Comparison of ENCODE assay signal across 15 cellular contexts in genomic region chr17:47708864-47709541, GRCh38. TPM values are rescaled to one million over a fixed set of nuclear protein-coding genes. Genes with fewer than 3 reads are reported as not detected.
A peak's percentile ranks its signal among the peaks of the same experiment; 100 is the strongest.
DNase-seq lines count a peak whose midpoint lies in the region; ATAC-seq and TF ChIP-seq lines count a peak whose summit lies in the region.
"Had no signal": no experiment of that assay in that cellular context is flagged by ENCODE, and none has a peak within 500 bp of the region (broad histone marks: within the 10 kb centered on the region; RNA-seq: fewer than 3 reads in every experiment).

No MANE protein-coding gene starts in this region.

- H3K27ac ChIP-seq in fibroblast of lung (ENCODE audit: insufficient read depth, low read length) (no peak overlapping the region), thoracic aorta (no peak overlapping the region)
- H3K27ac ChIP-seq: gastrocnemius medialis, prostate gland had no signal

- ATAC-seq in thoracic aorta (ENCODE audit: insufficient number of reproducible peaks, low FRiP score, low read depth) (no peak), GM21576 (IDR thresholded peaks at IDR 0.05; ENCODE audit: unreplicated experiment) (no peak)
- ATAC-seq: gastrocnemius medialis had no signal

- H3K36me3 ChIP-seq in fibroblast of lung (ENCODE audit: control insufficient read depth, insufficient read depth, low read length) (no peaks in the 10 kb centered on the region), thoracic aorta (peaks cover 4% of the 10 kb centered on the region)

- DNase-seq in RPMI7951 (ENCODE audit: low read depth) (peak; percentile 22), fibroblast of lung (ENCODE audit: low read depth in 2 of 2) (peak; percentile 48 to 63), left kidney (ENCODE audit: low read depth, low spot score) (peak; percentile 71), thoracic aorta (ENCODE audit: low spot score) (no peak), GM10266 (ENCODE audit: extremely low spot score) (no peak)
- DNase-seq in activated CD4-positive, alpha-beta T cell treated with anti-CD3 and anti-CD28 coated beads for 1 hour, result no peak
- no peak for DNase-seq in activated naive CD4-positive, alpha-beta T cell treated with anti-CD3 and anti-CD28 coated beads, Interleukin-2, amount 50 U/mL, for 16 hours
- DNase-seq: activated naive CD4-positive, alpha-beta T cell treated with anti-CD3 and anti-CD28 coated beads, Interleukin-2, amount 10 ng/mL, durations not matched to agents 7 days and 5 days; gastrocnemius medialis; mesenchymal stem cell; NCI-H1048; RPMI8226 had no signal

- no peaks in the 10 kb centered on the region for H3K79me2 ChIP-seq in fibroblast of lung (ENCODE audit: control insufficient read depth, insufficient read depth, low read length)

- peak overlapping the region in 1 of 4 experiments; percentile 20 for H3K4me3 ChIP-seq in fibroblast of lung (replicated peaks in 1 of 4; ENCODE audit: control extremely low read depth in 1 of 4, insufficient read depth in 1 of 4, low read depth in 3 of 4, low read length in 4 of 4)
- peak overlapping the region; percentile 41 for H3K4me3 ChIP-seq in thoracic aorta
- H3K4me3 ChIP-seq: gastrocnemius medialis had no signal

- TF ChIP-seq CTCF in fibroblast of lung (conservative IDR thresholded peaks at IDR 0.05 in 1 of 2, IDR thresholded peaks at IDR 0.05 in 1 of 2; ENCODE audit: low read depth in 1 of 2, low read length in 2 of 2) (no peak), thoracic aorta (IDR thresholded peaks at IDR 0.05) (no peak), GM10266 (IDR thresholded peaks at IDR 0.05; ENCODE audit: control insufficient read depth, insufficient read depth, low read depth, missing control alignments) (no peak)

- H2AFZ ChIP-seq in fibroblast of lung (ENCODE audit: low read length), result no peak overlapping the region

- H3K4me2 ChIP-seq in fibroblast of lung (ENCODE audit: extremely low read depth, insufficient read depth, low read length), result no peak overlapping the region

- H3K4me1 ChIP-seq in fibroblast of lung (ENCODE audit: control insufficient read depth, extremely low read depth, insufficient read depth, low read length) (peaks cover 3% of the 10 kb centered on the region), thoracic aorta (ENCODE audit: control insufficient read depth in 1 of 2, low read depth in 2 of 2) (peaks cover 0 to 25% of the 10 kb centered on the region in 2 donors)
- H3K4me1 ChIP-seq: prostate gland had no signal

- H3K9ac ChIP-seq in fibroblast of lung (ENCODE audit: insufficient read depth, low read length), result no peak overlapping the region

- H3K27me3 ChIP-seq in fibroblast of lung (ENCODE audit: control insufficient read depth, insufficient read depth, low read length) (peaks cover 13% of the 10 kb centered on the region), thoracic aorta (replicated peaks; ENCODE audit: insufficient read depth) (no peaks in the 10 kb centered on the region)

- H3K9me3 ChIP-seq in fibroblast of lung (ENCODE audit: control insufficient read depth, insufficient read depth, low read depth, low read length) (no peaks in the 10 kb centered on the region), thoracic aorta (no peaks in the 10 kb centered on the region)
- H3K9me3 ChIP-seq: gastrocnemius medialis, prostate gland had no signal

- no peaks in the 10 kb centered on the region for H4K20me1 ChIP-seq in fibroblast of lung (ENCODE audit: control insufficient read depth, extremely low read depth, insufficient read depth, low read length)

RNA-seq across cellular contexts. Expression of gene TBKBP1, which starts 15.0 kb away (rescaled TPM):
- total RNA-seq in RPMI7951 (2014; rRNA removed; shearing (Covaris generic)), result 0.48 and 1.3 TPM in 2 replicates
- total RNA-seq in fibroblast of lung (11.3 and 11.6 TPM in 2 replicates), thoracic aorta (10 to 100 TPM in 1 of 2 donors, 1 to 10 TPM in 1; 8.8 to 19.1 TPM)
- polyA plus RNA-seq in fibroblast of lung, result 4.6 and 5.3 TPM in 2 replicates
- polyA plus RNA-seq in fibroblast of lung (2012), result 7.6 and 8.0 TPM in 2 replicates
- 8.3 and 8.6 TPM in 2 replicates for polyA minus RNA-seq in fibroblast of lung (ENCODE audit: low replicate concordance)

RNA-seq across cellular contexts. Expression of gene TBX21, which starts 24.0 kb away (rescaled TPM):
- total RNA-seq in RPMI7951 (2014; rRNA removed; shearing (Covaris generic)), result not detected in 2 replicates
- total RNA-seq in fibroblast of lung (not detected in 2 replicates), thoracic aorta (1 to 10 TPM in 1 of 2 donors, not detected in 1; 1.8 TPM)
- not detected in 2 replicates for polyA plus RNA-seq in fibroblast of lung
- not detected in 2 replicates for polyA plus RNA-seq in fibroblast of lung (2012)
- not detected in 2 replicates for polyA minus RNA-seq in fibroblast of lung (ENCODE audit: low replicate concordance)
- total RNA-seq: NCI-H460 had no signal

RNA-seq across cellular contexts. Expression of gene KPNB1, which starts 59.3 kb away (rescaled TPM):
- 237 and 268 TPM in 2 replicates for total RNA-seq in RPMI7951 (2014; rRNA removed; shearing (Covaris generic))
- 209 and 267 TPM in 2 replicates for total RNA-seq in fibroblast of lung
- 253 and 361 TPM in 2 replicates for polyA plus RNA-seq in fibroblast of lung
- 281 and 332 TPM in 2 replicates for polyA plus RNA-seq in fibroblast of lung (2012)
- polyA minus RNA-seq in fibroblast of lung (ENCODE audit: low replicate concordance), result 632 and 647 TPM in 2 replicates
- 100 to 1,000 TPM; 199 to 223 TPM for total RNA-seq in thoracic aorta

Comparison
In these comparisons a context has a peak if more than half of its experiments do, and no peak if none do; other contexts are left out.
1. DNase-seq: peak in RPMI7951 (single experiment), fibroblast of lung (2 of 2) and left kidney (single experiment); none in thoracic aorta (single experiment), activated CD4-positive, alpha-beta T cell treated with anti-CD3 and anti-CD28 coated beads for 1 hour (single experiment), activated naive CD4-positive, alpha-beta T cell treated with anti-CD3 and anti-CD28 coated beads, Interleukin-2, amount 50 U/mL, for 16 hours (single experiment) and GM10266 (single experiment).